Comparison of ENCODE assay signal across 8 cellular contexts in the genomic region with DNA sequence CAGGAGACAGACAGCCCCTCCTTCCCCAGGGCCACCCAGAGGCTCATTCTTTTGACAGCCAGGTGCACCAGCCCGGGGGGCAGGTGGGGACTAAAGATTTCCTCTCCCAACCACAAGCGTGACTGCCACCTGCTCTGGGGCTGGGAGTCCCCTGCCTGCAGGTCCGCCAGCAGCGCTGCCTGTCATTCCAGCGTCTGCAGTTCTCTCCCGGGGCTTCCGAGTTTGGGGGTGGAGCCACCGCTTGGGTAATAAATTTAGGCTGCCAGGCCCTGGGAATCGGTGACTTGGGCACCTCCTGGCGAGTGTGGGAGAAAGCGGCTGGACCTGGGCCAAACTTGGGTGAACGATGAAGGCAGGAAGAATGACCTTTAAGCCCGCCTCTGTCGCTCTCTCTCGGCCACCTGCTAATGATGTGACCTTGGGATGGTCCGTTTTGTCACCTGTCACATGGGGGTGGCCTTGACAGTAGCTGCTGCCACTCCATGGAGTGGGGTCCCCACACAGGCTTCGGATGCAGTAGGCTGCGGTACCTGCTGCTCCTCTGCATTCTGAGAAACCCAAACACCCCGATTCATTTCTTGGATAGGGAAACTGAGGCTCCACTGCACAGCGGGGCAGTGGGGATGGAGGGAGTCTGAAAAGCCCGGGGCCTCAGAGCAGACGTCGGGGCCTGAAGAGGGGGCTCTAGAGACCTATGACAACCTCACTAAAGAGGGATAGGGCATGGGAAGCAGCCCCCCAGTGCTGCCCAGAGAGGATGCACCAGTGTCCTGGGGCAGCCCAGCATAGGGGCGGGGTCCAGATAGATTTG. TPM values are rescaled to one million over a fixed set of nuclear protein-coding genes. Genes with fewer than 3 reads are reported as not detected.
DNase-seq lines count a peak whose midpoint lies in the region; ATAC-seq and TF ChIP-seq lines count a peak whose summit lies in the region.

No MANE protein-coding gene starts in this region.

- H3K27me3 ChIP-seq in Loucy (ENCODE audit: insufficient read depth, low read length, poor library complexity, severe bottlenecking), result no peaks in the 10 kb centered on the region

- H3K4me3 ChIP-seq in Loucy (ENCODE audit: low read length, poor library complexity, severe bottlenecking) (peak overlapping the region; percentile 58), choroid plexus epithelial cell (ENCODE audit: low read depth, low read length) (peak overlapping the region; percentile 79)

- no peaks in the 10 kb centered on the region for H3K9me3 ChIP-seq in Loucy (ENCODE audit: insufficient read depth, low read depth, low read length)

- no peaks in the 10 kb centered on the region for H4K20me1 ChIP-seq in Loucy (ENCODE audit: insufficient read depth, low read length, poor library complexity, severe bottlenecking)

- TF ChIP-seq CTCF in Loucy (conservative IDR thresholded peaks at IDR 0.05; ENCODE audit: low read length) (0 out of 2 replicates have a peak, but pooled peaks have one; percentile 30), choroid plexus epithelial cell (conservative IDR thresholded peaks at IDR 0.05; ENCODE audit: low read depth, low read length) (peak; percentile 12), mesothelial cell of epicardium (IDR thresholded peaks at IDR 0.05; ENCODE audit: unreplicated experiment) (no peak)

- peaks cover 10% of the 10 kb centered on the region for H3K4me1 ChIP-seq in Loucy (ENCODE audit: insufficient read depth, low read length, poor library complexity, severe bottlenecking)

- peak overlapping the region; percentile 91 for H3K27ac Mint-ChIP-seq in mesothelial cell of epicardium

- peak overlapping the region; percentile 75 for H3K4me3 Mint-ChIP-seq in mesothelial cell of epicardium

- no peaks in the 10 kb centered on the region for H3K9me3 Mint-ChIP-seq in mesothelial cell of epicardium

- no peaks in the 10 kb centered on the region for H3K79me2 ChIP-seq in Loucy (ENCODE audit: insufficient read depth, low read length)

- ATAC-seq in GM19023 (IDR thresholded peaks at IDR 0.05; ENCODE audit: unreplicated experiment), result no peak

- in situ Hi-C loops in G401 (cut with HindIII; ENCODE audit: low sequenced_read_pairs), result no loop called here

- no peaks in the 10 kb centered on the region for H3F3A ChIP-seq in Loucy (ENCODE audit: low read depth)

- H3K9ac ChIP-seq in Loucy (ENCODE audit: low read depth, low read length, poor library complexity, severe bottlenecking), result no peak overlapping the region

- H3K9me2 ChIP-seq in Loucy (replicated peaks; ENCODE audit: low read depth, low read length), result no peaks in the 10 kb centered on the region

- peaks cover 11% of the 10 kb centered on the region for H3K4me1 Mint-ChIP-seq in mesothelial cell of epicardium

- no peaks in the 10 kb centered on the region for H3K36me3 Mint-ChIP-seq in mesothelial cell of epicardium

- H3K4me2 ChIP-seq in Loucy (ENCODE audit: low read depth, low read length, poor library complexity, severe bottlenecking), result peak overlapping the region; percentile 64

- no peaks in the 10 kb centered on the region for H3K27me3 Mint-ChIP-seq in mesothelial cell of epicardium (ENCODE audit: low read depth)

- peak overlapping the region; percentile 74 for H2AFZ ChIP-seq in Loucy (ENCODE audit: low read length)

- DNase-seq in DMS53 treated with DMSO at 0.1 percent for 48 hours (lab: John Stamatoyannopoulos, UW; ENCODE audit: unreplicated experiment) (peak; percentile 89), RKO (ENCODE audit: low spot score) (peak; percentile 86), choroid plexus epithelial cell (ENCODE audit: low read depth) (no peak), mesothelial cell of epicardium (ENCODE audit: low spot score in 2 of 2, unreplicated experiment in 2 of 2) (peak; percentile 56 to 76), cerebellar nuclear complex (lab: John Stamatoyannopoulos, UW) (no peak), G401 (ENCODE audit: low spot score) (no peak)

- no peaks in the 10 kb centered on the region for H3K36me3 ChIP-seq in Loucy (ENCODE audit: insufficient read depth, low read length)

RNA-seq across cellular contexts. Expression of a gene that starts 12.8 kb away (rescaled TPM):
- 0.32 TPM in 1 of 3 replicates, not detected in the others for total RNA-seq in mesothelial cell of epicardium
- total RNA-seq in G401 (2014; rRNA removed; shearing (Covaris generic)), result not detected in 2 replicates

RNA-seq across cellular contexts. Expression of a gene that starts 21.9 kb away (rescaled TPM):
- 1.7 to 2.8 TPM (median 2.4 TPM) in 3 replicates for total RNA-seq in mesothelial cell of epicardium
- 8.3 and 14.0 TPM in 2 replicates for total RNA-seq in G401 (2014; rRNA removed; shearing (Covaris generic))

RNA-seq across cellular contexts. Expression of a gene that starts 24.5 kb away (rescaled TPM):
- 0.49 to 1.1 TPM (median 0.90 TPM) in 3 replicates for total RNA-seq in mesothelial cell of epicardium
- not detected in 2 replicates for total RNA-seq in G401 (2014; rRNA removed; shearing (Covaris generic))

RNA-seq across cellular contexts. Expression of a gene that starts 35.8 kb away (rescaled TPM):
- total RNA-seq in mesothelial cell of epicardium, result 54.0 to 61.1 TPM (median 56.9 TPM) in 3 replicates
- total RNA-seq in G401 (2014; rRNA removed; shearing (Covaris generic)), result 100 and 105 TPM in 2 replicates

RNA-seq across cellular contexts. Expression of a gene that starts 42.2 kb away (rescaled TPM):
- total RNA-seq in mesothelial cell of epicardium, result 5.4 to 6.0 TPM (median 5.9 TPM) in 3 replicates
- total RNA-seq in G401 (2014; rRNA removed; shearing (Covaris generic)), result 0.43 and 2.6 TPM in 2 replicates

Comparison
In these comparisons a context has a peak if more than half of its experiments do, and no peak if none do; other contexts are left out.
1. DNase-seq: peak in DMS53 treated with DMSO at 0.1 percent for 48 hours (single experiment), RKO (single experiment) and mesothelial cell of epicardium (2 of 2); none in choroid plexus epithelial cell (single experiment), cerebellar nuclear complex (0 of 2) and G401 (single experiment).